ENCODE assay signal across 1 cellular context in genomic region chrX:118971552-118971951, GRCh38.
A peak's percentile ranks its signal among the peaks of the same experiment; 100 is the strongest.
TF ChIP-seq lines count a peak whose summit lies in the region.

No MANE protein-coding gene starts in this region.

TF ChIP-seq in H1, 55 proteins besides CTCF, POLR2A, EP300 and RAD21 (continued from another document):
- TF ChIP-seq CHD7 (IDR thresholded peaks at IDR 0.05; ENCODE audit: insufficient replicate concordance, low read length) (no peak), ATF3 (IDR thresholded peaks at IDR 0.05; ENCODE audit: insufficient read depth, low read depth, low read length) (no peak), SIX5 (IDR thresholded peaks at IDR 0.05; ENCODE audit: low read depth, low read length) (no peak), EGR1 (IDR thresholded peaks at IDR 0.05; ENCODE audit: borderline replicate concordance, low read depth, low read length) (no peak), SP4 (IDR thresholded peaks at IDR 0.05; ENCODE audit: low read length) (no peak), POLR2AphosphoS5 (IDR thresholded peaks at IDR 0.05; ENCODE audit: low read depth, low read length) (no peak), TEAD4 (IDR thresholded peaks at IDR 0.05; ENCODE audit: low read depth, low read length) (0 out of 2 replicates have a peak, but pooled peaks have one; percentile 12), NANOG (IDR thresholded peaks at IDR 0.05; ENCODE audit: insufficient read depth, low read depth, low read length, poor library complexity, severe bottlenecking) (peak; percentile 14), CREB1 (IDR thresholded peaks at IDR 0.05) (no peak), CBX5 (IDR thresholded peaks at IDR 0.05; ENCODE audit: low read depth, low read length) (no peak), HDAC2 (IDR thresholded peaks at IDR 0.05; ENCODE audit: borderline replicate concordance in 1 of 2, low read depth in 2 of 2, low read length in 2 of 2) (no peak), NRF1 (IDR thresholded peaks at IDR 0.05; ENCODE audit: low read depth, low read length) (no peak)
